In the genomic region with DNA sequence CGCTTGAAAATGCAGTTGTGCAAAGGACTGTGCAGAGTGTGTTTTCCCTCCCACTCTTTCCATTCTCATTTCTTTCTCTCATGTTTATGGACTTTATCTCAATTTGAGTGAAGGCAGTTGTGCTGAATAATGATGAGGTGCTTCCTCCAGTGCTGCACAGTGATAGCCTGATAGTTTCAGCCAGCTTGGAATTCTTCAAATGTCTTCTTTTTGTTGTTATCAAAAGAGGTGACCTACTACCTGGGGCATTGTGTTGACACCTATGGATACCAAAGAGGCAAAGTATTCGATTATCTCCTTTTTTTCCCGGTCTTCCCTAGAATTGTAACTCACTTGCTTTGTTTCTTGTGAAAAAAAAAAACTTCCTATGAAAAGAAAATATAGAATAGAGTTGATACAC, we compare ENCODE assay signal across 26 cellular contexts.
"Had no signal": no experiment of that assay in that cellular context is flagged by ENCODE, and none has a peak within 500 bp of the region (broad histone marks: within the 10 kb centered on the region; RNA-seq: fewer than 3 reads in every experiment).

No MANE protein-coding gene starts in this region.

- DNase-seq: hypothalamus; islet precursor cell; left ventricle myocardium superior; lower lobe of right lung; mammary epithelial cell; mesenchymal stem cell; naive thymus-derived CD4-positive, alpha-beta T cell; ovary; right lobe of liver; stimulated activated CD4-positive, alpha-beta T cell treated with anti-CD3 and anti-CD28 coated beads, Interleukin-1b, Interleukin-23, amount 100 ng/mL, for 48 hours; stimulated activated CD4-positive, alpha-beta T cell treated with anti-CD3 and anti-CD28 coated beads, Interleukin-2, amount 100 ng/mL, for 48 hours; stimulated activated CD4-positive, alpha-beta T cell treated with anti-CD3 and anti-CD28 coated beads, Interleukin-4, amount 100 ng/mL, for 4 hours; stimulated activated CD8-positive, alpha-beta memory T cell treated with anti-CD3 and anti-CD28 coated beads, Interleukin-4, amount 100 ng/mL, for 48 hours; stimulated activated naive CD4-positive, alpha-beta T cell treated with Interleukin-2 at 50 U/mL for 16 hours; stimulated activated naive CD8-positive, alpha-beta T cell treated with anti-CD3 and anti-CD28 coated beads, Interleukin-15, amount 100 ng/mL, for 72 hours; testis; thyroid gland; transverse colon had no signal

- H3K4me1 ChIP-seq: lower lobe of right lung, right atrium auricular region, right lobe of liver, testis, thyroid gland, transverse colon, upper lobe of left lung, vagina had no signal

- H3K4me2 ChIP-seq: smooth muscle cell had no signal

- H3K27ac Mint-ChIP-seq: mesothelial cell of epicardium; naive thymus-derived CD4-positive, alpha-beta T cell; natural killer cell treated with Interleukin-12 subunit alpha and Interleukin-12 subunit beta and Interleukin-15 and Interleukin-18, amount 100 ng/mL, for 72 hours; progenitor cell of endocrine pancreas; stimulated activated memory B cell treated with anti-CD40 and anti-IgM and Interleukin-4, amounts not matched to agents 10 μg/mL and 1 μg/mL and 100 μg/mL, for 72 hours; stimulated activated naive CD8-positive, alpha-beta T cell treated with anti-CD3 and anti-CD28 coated beads, Interleukin-15, amount 100 ng/mL, for 72 hours had no signal

- H3K36me3 Mint-ChIP-seq: mesothelial cell of epicardium; natural killer cell treated with Interleukin-12 subunit alpha and Interleukin-12 subunit beta and Interleukin-15 and Interleukin-18, amount 100 ng/mL, for 72 hours; stimulated activated memory B cell treated with anti-CD40 and anti-IgM and Interleukin-4, amounts not matched to agents 10 μg/mL and 1 μg/mL and 100 μg/mL, for 72 hours had no signal

- H3K9me3 Mint-ChIP-seq: mesothelial cell of epicardium; stimulated activated memory B cell treated with anti-CD40 and anti-IgM and Interleukin-4, amounts not matched to agents 10 μg/mL and 1 μg/mL and 100 μg/mL, for 72 hours had no signal

- H3K27ac ChIP-seq: lower lobe of right lung, ovary, right atrium auricular region, right lobe of liver, testis, thyroid gland, transverse colon, upper lobe of left lung, vagina had no signal

- H3K4me3 ChIP-seq: lower lobe of right lung, ovary, right atrium auricular region, right lobe of liver, smooth muscle cell, testis, thyroid gland, transverse colon, upper lobe of left lung, vagina had no signal

- H3K4me3 Mint-ChIP-seq: mesothelial cell of epicardium; naive thymus-derived CD4-positive, alpha-beta T cell; natural killer cell treated with Interleukin-12 subunit alpha and Interleukin-12 subunit beta and Interleukin-15 and Interleukin-18, amount 100 ng/mL, for 72 hours; stimulated activated memory B cell treated with anti-CD40 and anti-IgM and Interleukin-4, amounts not matched to agents 10 μg/mL and 1 μg/mL and 100 μg/mL, for 72 hours; stimulated activated naive CD8-positive, alpha-beta T cell treated with anti-CD3 and anti-CD28 coated beads, Interleukin-15, amount 100 ng/mL, for 72 hours had no signal

- H3K9me3 ChIP-seq: lower lobe of right lung, ovary, right atrium auricular region, right lobe of liver, testis, thyroid gland, transverse colon, upper lobe of left lung, vagina had no signal

- H3K36me3 ChIP-seq: lower lobe of right lung, ovary, right atrium auricular region, right lobe of liver, thyroid gland, transverse colon, upper lobe of left lung, vagina had no signal

- H3K27me3 ChIP-seq: ovary, right atrium auricular region, right lobe of liver, testis, thyroid gland, transverse colon, upper lobe of left lung, vagina had no signal

- ATAC-seq: lower lobe of right lung; naive thymus-derived CD4-positive, alpha-beta T cell; natural killer cell treated with Interleukin-12 subunit alpha and Interleukin-12 subunit beta and Interleukin-15 and Interleukin-18, amount 100 ng/mL, for 72 hours; right lobe of liver; stimulated activated memory B cell treated with anti-CD40 and anti-IgM and Interleukin-4, amounts not matched to agents 10 μg/mL and 1 μg/mL and 100 μg/mL, for 72 hours; stimulated activated naive CD8-positive, alpha-beta T cell treated with anti-CD3 and anti-CD28 coated beads, Interleukin-15, amount 100 ng/mL, for 72 hours had no signal

- H3K27me3 Mint-ChIP-seq: naive thymus-derived CD4-positive, alpha-beta T cell; natural killer cell treated with Interleukin-12 subunit alpha and Interleukin-12 subunit beta and Interleukin-15 and Interleukin-18, amount 100 ng/mL, for 72 hours; stimulated activated memory B cell treated with anti-CD40 and anti-IgM and Interleukin-4, amounts not matched to agents 10 μg/mL and 1 μg/mL and 100 μg/mL, for 72 hours; stimulated activated naive CD8-positive, alpha-beta T cell treated with anti-CD3 and anti-CD28 coated beads, Interleukin-15, amount 100 ng/mL, for 72 hours had no signal

- H3K4me1 Mint-ChIP-seq: naive thymus-derived CD4-positive, alpha-beta T cell; stimulated activated memory B cell treated with anti-CD40 and anti-IgM and Interleukin-4, amounts not matched to agents 10 μg/mL and 1 μg/mL and 100 μg/mL, for 72 hours; stimulated activated naive CD8-positive, alpha-beta T cell treated with anti-CD3 and anti-CD28 coated beads, Interleukin-15, amount 100 ng/mL, for 72 hours had no signal
